ENCODE assay signal across 15 cellular contexts in genomic region chr3:127560051-127560787, GRCh38. TPM values are rescaled to one million over a fixed set of nuclear protein-coding genes. Genes with fewer than 3 reads are reported as not detected.
DNase-seq lines count a peak whose midpoint lies in the region; ATAC-seq lines count a peak whose summit lies in the region.
"Had no signal": no experiment of that assay in that cellular context is flagged by ENCODE, and none has a peak within 500 bp of the region (broad histone marks: within the 10 kb centered on the region; RNA-seq: fewer than 3 reads in every experiment).

No MANE protein-coding gene starts in this region.

- H3K36me3 Mint-ChIP-seq in activated naive CD8-positive, alpha-beta T cell treated with anti-CD3 and anti-CD28 coated beads, Interleukin-2, amount 10 ng/mL, durations not matched to agents 7 days and 5 days: peaks cover 10% of the 10 kb centered on the region
- H3K36me3 Mint-ChIP-seq: brain had no signal

- POLR2A ChIA-PET in activated naive CD8-positive, alpha-beta T cell treated with anti-CD3 and anti-CD28 coated beads, Interleukin-2, amount 10 ng/mL, durations not matched to agents 7 days and 5 days (lab: Charles Lee): no interaction called here

- H3K9me3 Mint-ChIP-seq in activated naive CD8-positive, alpha-beta T cell treated with anti-CD3 and anti-CD28 coated beads, Interleukin-2, amount 10 ng/mL, durations not matched to agents 7 days and 5 days: peaks cover 13% of the 10 kb centered on the region
- H3K9me3 Mint-ChIP-seq: endodermal cell had no signal

- peaks cover 9% of the 10 kb centered on the region for H3K4me1 Mint-ChIP-seq in activated naive CD8-positive, alpha-beta T cell treated with anti-CD3 and anti-CD28 coated beads, Interleukin-2, amount 10 ng/mL, durations not matched to agents 7 days and 5 days
- H3K4me1 Mint-ChIP-seq: endodermal cell had no signal

- DNase-seq in AML-193 (lab: John Stamatoyannopoulos, UW): peak; percentile 71 to 74
- DNase-seq in DMS 273 treated with DMSO at 0.1 percent for 48 hours (lab: John Stamatoyannopoulos, UW): peak; percentile 46
- peak; percentile 25 for DNase-seq in NAMALWA (ENCODE audit: low spot score)
- no peak for DNase-seq in activated naive CD8-positive, alpha-beta T cell treated with anti-CD3 and anti-CD28 coated beads, Interleukin-2, amount 10 ng/mL, durations not matched to agents 7 days and 5 days
- DNase-seq in caudate nucleus (lab: John Stamatoyannopoulos, UW): no peak
- no peak for DNase-seq in NCI-H2081 treated with DMSO at 0.1 percent for 48 hours (lab: John Stamatoyannopoulos, UW)
- no peak for DNase-seq in GM19240 (ENCODE audit: insufficient read length, low spot score)
- DNase-seq in NCI-H2029 treated with DMSO at 0.1 percent for 48 hours (lab: John Stamatoyannopoulos, UW): no peak
- DNase-seq: activated T-cell treated with anti-CD3 and anti-CD28 coated beads, Interleukin-2, amount 50 U/mL, for 1 hour; endodermal cell; NCI-H2227 treated with DMSO at 0.1 percent for 48 hours; stimulated activated CD4-positive, alpha-beta T cell treated with anti-CD3 and anti-CD28 coated beads, Interleukin-4, amount 100 ng/mL, for 24 hours; stimulated activated naive CD4-positive, alpha-beta T cell treated with Interleukin-2 at 50 U/mL for 16 hours; WERI-Rb-1 had no signal

- peak overlapping the region; percentile 73 for H3K27ac Mint-ChIP-seq in activated naive CD8-positive, alpha-beta T cell treated with anti-CD3 and anti-CD28 coated beads, Interleukin-2, amount 10 ng/mL, durations not matched to agents 7 days and 5 days
- H3K27ac Mint-ChIP-seq: brain, endodermal cell had no signal

- peak overlapping the region; percentile 4 for H3K4me3 Mint-ChIP-seq in activated naive CD8-positive, alpha-beta T cell treated with anti-CD3 and anti-CD28 coated beads, Interleukin-2, amount 10 ng/mL, durations not matched to agents 7 days and 5 days
- H3K4me3 Mint-ChIP-seq: brain, endodermal cell had no signal

- peaks cover 3% of the 10 kb centered on the region for H3K27me3 Mint-ChIP-seq in activated naive CD8-positive, alpha-beta T cell treated with anti-CD3 and anti-CD28 coated beads, Interleukin-2, amount 10 ng/mL, durations not matched to agents 7 days and 5 days

- H3K27ac ChIP-seq in caudate nucleus (ENCODE audit: low read depth, low read length): no peak overlapping the region
- H3K27ac ChIP-seq: WERI-Rb-1 had no signal

- no peak for ATAC-seq in activated naive CD8-positive, alpha-beta T cell treated with anti-CD3 and anti-CD28 coated beads, Interleukin-2, amount 10 ng/mL, durations not matched to agents 7 days and 5 days (ENCODE audit: low read depth)

RNA-seq across cellular contexts. Expression of gene TPRA1, which starts 30.3 kb away (rescaled TPM):
- 10 to 100 TPM; 33.6 to 33.9 TPM for total RNA-seq in activated naive CD8-positive, alpha-beta T cell treated with anti-CD3 and anti-CD28 coated beads, Interleukin-2, amount 10 ng/mL, durations not matched to agents 7 days and 5 days

RNA-seq across cellular contexts. Expression of gene MCM2, which starts 38.0 kb away (rescaled TPM):
- total RNA-seq in activated naive CD8-positive, alpha-beta T cell treated with anti-CD3 and anti-CD28 coated beads, Interleukin-2, amount 10 ng/mL, durations not matched to agents 7 days and 5 days: 100 to 1,000 TPM; 131 to 140 TPM

Comparison
In these comparisons a context has a peak if more than half of its experiments do, and no peak if none do; other contexts are left out.
1. DNase-seq: peak in AML-193 (2 of 2), DMS 273 treated with DMSO at 0.1 percent for 48 hours (single experiment) and NAMALWA (single experiment); none in activated naive CD8-positive, alpha-beta T cell treated with anti-CD3 and anti-CD28 coated beads, Interleukin-2, amount 10 ng/mL, durations not matched to agents 7 days and 5 days (single experiment), caudate nucleus (0 of 61), NCI-H2081 treated with DMSO at 0.1 percent for 48 hours (single experiment), GM19240 (single experiment) and NCI-H2029 treated with DMSO at 0.1 percent for 48 hours (single experiment).